In the genomic region with DNA sequence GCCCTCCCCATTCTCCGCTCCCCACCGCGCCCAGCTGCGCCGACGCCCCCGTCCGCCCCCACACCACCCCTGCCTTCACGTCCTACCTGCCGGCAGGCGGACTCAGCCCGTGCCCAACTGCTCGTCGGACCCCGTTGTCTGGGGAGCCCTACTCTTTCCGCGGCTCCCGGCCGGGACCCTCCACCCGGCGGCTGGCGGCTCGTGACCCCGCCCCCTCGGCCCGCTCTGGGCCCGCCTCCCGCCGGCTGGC, we compare ENCODE assay signal across 8 cellular contexts. TPM values are rescaled to one million over a fixed set of nuclear protein-coding genes. Genes with fewer than 3 reads are reported as not detected.
DNase-seq lines count a peak whose midpoint lies in the region; ATAC-seq, FAIRE-seq and TF ChIP-seq lines count a peak whose summit lies in the region.

A gene (minus strand): TSS at position 209 of the 250 bp plus-strand sequence. CDS start 9,899 bp downstream, outside the sequence.

- H3K4me1 Mint-ChIP-seq in mesothelial cell of epicardium: peaks cover 14% of the 10 kb centered on the region

- H3K4me3 ChIP-seq in HL-60 (replicated peaks; ENCODE audit: insufficient read depth, low read length) (peak within 1 kb of the TSS; percentile 99), bronchial epithelial cell (ENCODE audit: low read depth, low read length) (peak within 1 kb of the TSS; percentile 95)

- no peaks in the 10 kb centered on the region for H3K27me3 ChIP-seq in HL-60 (ENCODE audit: insufficient read depth, poor library complexity, severe bottlenecking)
- H3K27me3 ChIP-seq in bronchial epithelial cell (ENCODE audit: control insufficient read depth, insufficient read depth, low read length): no peaks in the 10 kb centered on the region

- peaks cover 12% of the 10 kb centered on the region for H3K36me3 Mint-ChIP-seq in mesothelial cell of epicardium

- H3K9me3 Mint-ChIP-seq in mesothelial cell of epicardium: no peaks in the 10 kb centered on the region

- ATAC-seq in GM21360 (IDR thresholded peaks at IDR 0.05; ENCODE audit: unreplicated experiment) (no peak), GM21619 (IDR thresholded peaks at IDR 0.05; ENCODE audit: unreplicated experiment) (no peak)

- peak within 1 kb of the TSS; percentile 97 for H3K27ac Mint-ChIP-seq in mesothelial cell of epicardium

- no peak for TF ChIP-seq CTCF in 22Rv1 (IDR thresholded peaks at IDR 0.05)
- TF ChIP-seq CTCF in HL-60 (IDR thresholded peaks at IDR 0.05; ENCODE audit: insufficient read depth, low read length): no peak
- no peak for TF ChIP-seq CTCF in bronchial epithelial cell (IDR thresholded peaks at IDR 0.05; ENCODE audit: insufficient read depth, low read length, severe bottlenecking)
- no peak for TF ChIP-seq CTCF in mesothelial cell of epicardium (IDR thresholded peaks at IDR 0.05; ENCODE audit: unreplicated experiment)

- H3K36me3 ChIP-seq in bronchial epithelial cell (ENCODE audit: control insufficient read depth, insufficient read depth, low read length): peaks cover 2% of the 10 kb centered on the region

- peak within 1 kb of the TSS; percentile 92 for H3K27ac ChIP-seq in 22Rv1
- peak within 1 kb of the TSS; percentile 91 for H3K27ac ChIP-seq in HL-60 (replicated peaks)

- no peaks in the 10 kb centered on the region for H3K27me3 Mint-ChIP-seq in mesothelial cell of epicardium (ENCODE audit: low read depth)

- no peak for FAIRE-seq in bronchial epithelial cell (lab: Jason Lieb, UNC)

- DNase-seq in HL-60 (ENCODE audit: low read depth in 1 of 2, low spot score in 1 of 2): no peak
- DNase-seq in bronchial epithelial cell (ENCODE audit: low read depth): no peak
- peak in 1 of 2 experiments; percentile 97 for DNase-seq in mesothelial cell of epicardium (ENCODE audit: low spot score in 2 of 2, unreplicated experiment in 2 of 2)
- DNase-seq in COLO829 (ENCODE audit: low spot score): no peak
- DNase-seq in AG20443 (ENCODE audit: low spot score): no peak

- peak within 1 kb of the TSS; percentile 94 for H3K4me3 Mint-ChIP-seq in mesothelial cell of epicardium

RNA-seq across cellular contexts. Expression of the gene that starts here (rescaled TPM):
- total RNA-seq in bronchial epithelial cell (12.1 and 15.1 TPM in 2 replicates), mesothelial cell of epicardium (9.8 to 10.4 TPM (median 9.8 TPM) in 3 replicates)
